Comparison of ENCODE assay signal across 1 cellular context in the genomic region with DNA sequence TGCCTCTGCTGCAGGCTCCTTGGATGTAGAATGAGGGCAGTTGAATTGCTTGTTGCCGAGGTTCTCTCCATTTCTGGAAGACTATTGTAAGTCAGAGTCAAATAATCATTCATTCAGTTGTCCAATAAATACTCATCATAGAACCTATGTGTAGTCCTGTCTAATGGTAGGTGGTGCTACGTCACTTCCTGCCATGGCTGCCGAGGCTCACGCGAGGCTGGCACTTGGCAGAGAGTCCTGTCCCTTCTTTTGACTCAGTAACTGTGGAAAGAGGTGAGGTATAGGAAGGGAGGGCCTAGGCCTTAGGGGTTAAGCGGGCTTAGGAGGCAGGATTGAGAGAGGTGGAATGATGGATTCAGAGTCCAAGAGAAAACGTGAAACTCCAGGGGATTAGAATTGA.
TF ChIP-seq lines count a peak whose summit lies in the region.

No MANE protein-coding gene starts in this region.

TF ChIP-seq in GM12878, 131 proteins besides CTCF, POLR2A, EP300 and RAD21:
- TF ChIP-seq, protein P1, sequence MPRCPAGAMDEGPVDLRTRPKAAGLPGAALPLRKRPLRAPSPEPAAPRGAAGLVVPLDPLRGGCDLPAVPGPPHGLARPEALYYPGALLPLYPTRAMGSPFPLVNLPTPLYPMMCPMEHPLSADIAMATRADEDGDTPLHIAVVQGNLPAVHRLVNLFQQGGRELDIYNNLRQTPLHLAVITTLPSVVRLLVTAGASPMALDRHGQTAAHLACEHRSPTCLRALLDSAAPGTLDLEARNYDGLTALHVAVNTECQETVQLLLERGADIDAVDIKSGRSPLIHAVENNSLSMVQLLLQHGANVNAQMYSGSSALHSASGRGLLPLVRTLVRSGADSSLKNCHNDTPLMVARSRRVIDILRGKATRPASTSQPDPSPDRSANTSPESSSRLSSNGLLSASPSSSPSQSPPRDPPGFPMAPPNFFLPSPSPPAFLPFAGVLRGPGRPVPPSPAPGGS (IDR thresholded peaks at IDR 0.05; ENCODE audit: borderline replicate concordance, insufficient read depth, low read depth, low read length, poor library complexity, severe bottlenecking) = peak; percentile 79
- TF ChIP-seq DPF2 (IDR thresholded peaks at IDR 0.05) = no peak
